9 cellular contexts compared by ENCODE assay signal in genomic region chr16:23679986-23680336, GRCh38. TPM values are rescaled to one million over a fixed set of nuclear protein-coding genes. Genes with fewer than 3 reads are reported as not detected.
DNase-seq lines count a peak whose midpoint lies in the region; ATAC-seq, FAIRE-seq and TF ChIP-seq lines count a peak whose summit lies in the region.
"Had no signal": no experiment of that assay in that cellular context is flagged by ENCODE, and none has a peak within 500 bp of the region (broad histone marks: within the 10 kb centered on the region; RNA-seq: fewer than 3 reads in every experiment).

No MANE protein-coding gene starts in this region.

- CTCF ChIA-PET in activated CD4-positive, alpha-beta T cell treated with anti-CD3 and anti-CD28 coated beads for 36 hours (lab: Charles Lee), result interaction anchor here (0.7 to 1.2 kb wide), 3 partner anchors 12 to 357 kb away, joined by 3 to 5 read pairs (median 3); no protein-coding TSS in a partner anchor
- CTCF ChIA-PET in PC-9 (lab: Charles Lee) (no interaction called here), endothelial cell of umbilical vein (lab: Charles Lee) (interaction anchor here (0.8 to 4.5 kb wide), 3 partner anchors 10 to 121 kb away, joined by 3 to 21 read pairs (median 4); no protein-coding TSS in a partner anchor)

- peak overlapping the region; percentile 47 for H3K9ac ChIP-seq in endothelial cell of umbilical vein (replicated peaks; ENCODE audit: extremely low read depth, insufficient read depth, low read length)

- H3K4me1 ChIP-seq in PC-9 (replicated peaks; ENCODE audit: insufficient read depth), result peaks cover 27% of the 10 kb centered on the region
- peaks cover 27% of the 10 kb centered on the region for H3K4me1 ChIP-seq in endothelial cell of umbilical vein (ENCODE audit: control insufficient read depth, extremely low read depth, insufficient read depth, low read length)

- FAIRE-seq in endothelial cell of umbilical vein (lab: Jason Lieb, UNC), result no peak

- peak overlapping the region; percentile 29 for H3K27ac Mint-ChIP-seq in activated CD4-positive, alpha-beta T cell treated with anti-CD3 and anti-CD28 coated beads for 36 hours

- peak overlapping the region; percentile 97 for H3K4me2 ChIP-seq in PC-9
- peak overlapping the region; percentile 58 for H3K4me2 ChIP-seq in endothelial cell of umbilical vein (ENCODE audit: insufficient read depth, low read length)

- H2AFZ ChIP-seq in PC-9, result peak overlapping the region; percentile 70
- H2AFZ ChIP-seq in endothelial cell of umbilical vein (ENCODE audit: low read depth, low read length), result no peak overlapping the region

- H3K27me3 ChIP-seq in PC-9 (ENCODE audit: insufficient read depth, low read depth) (no peaks in the 10 kb centered on the region), endothelial cell of umbilical vein (ENCODE audit: control insufficient read depth in 2 of 2, insufficient read depth in 2 of 2, low read length in 2 of 2) (no peaks in the 10 kb centered on the region)

- H3K36me3 ChIP-seq in PC-9 (ENCODE audit: low read depth) (peaks cover 31% of the 10 kb centered on the region), endothelial cell of umbilical vein (ENCODE audit: control insufficient read depth in 2 of 2, extremely low read depth in 1 of 2, insufficient read depth in 2 of 2, low read length in 2 of 2) (peaks cover 20% of the 10 kb centered on the region in 2 experiments)

- H3K9me3 ChIP-seq in PC-9 (ENCODE audit: insufficient read depth, low read depth) (no peaks in the 10 kb centered on the region), endothelial cell of umbilical vein (replicated peaks; ENCODE audit: control insufficient read depth, insufficient read depth, low read length) (no peaks in the 10 kb centered on the region)

- no peak for DNase-seq in activated CD4-positive, alpha-beta T cell treated with anti-CD3 and anti-CD28 coated beads for 36 hours
- DNase-seq in activated CD4-positive, alpha-beta T cell treated with anti-CD3 and anti-CD28 coated beads for 4 hours, result no peak
- DNase-seq in PC-9 (no peak), endothelial cell of umbilical vein (ENCODE audit: low read depth, low spot score) (no peak), retinal pigment epithelial cell (ENCODE audit: low read depth) (no peak), NCI-H146 (lab: John Stamatoyannopoulos, UW) (no peak), SIG-M5 treated with dmso at 0.1 percent for 504 hours (lab: John Stamatoyannopoulos, UW; ENCODE audit: unreplicated experiment) (no peak)

- no peaks in the 10 kb centered on the region for H3K27me3 Mint-ChIP-seq in activated CD4-positive, alpha-beta T cell treated with anti-CD3 and anti-CD28 coated beads for 36 hours

- H4K20me1 ChIP-seq in PC-9 (ENCODE audit: insufficient read depth) (peaks cover 14% of the 10 kb centered on the region; the same call in 1 of the 2 replicates), endothelial cell of umbilical vein (replicated peaks; ENCODE audit: control insufficient read depth, extremely low read depth, insufficient read depth, low read length) (no peaks in the 10 kb centered on the region)

- H3F3A ChIP-seq in PC-9 (ENCODE audit: insufficient read depth, low read depth), result peaks cover 16% of the 10 kb centered on the region; the same call in 1 of the 2 replicates

- H3K4me3 ChIP-seq in PC-9 (peak overlapping the region; percentile 94), endothelial cell of umbilical vein (replicated peaks in 1 of 3; ENCODE audit: insufficient read depth in 1 of 3, low read depth in 1 of 3, low read length in 3 of 3) (peak overlapping the region; percentile 55 to 77 (median 68)), retinal pigment epithelial cell (ENCODE audit: low read length) (peak overlapping the region; percentile 83)

- no peak for ATAC-seq in activated CD4-positive, alpha-beta T cell treated with anti-CD3 and anti-CD28 coated beads for 36 hours
- no peak for ATAC-seq in GM21390 (IDR thresholded peaks at IDR 0.05; ENCODE audit: unreplicated experiment)

- H3K9me1 ChIP-seq in endothelial cell of umbilical vein (replicated peaks; ENCODE audit: control insufficient read depth, extremely low read depth, insufficient read depth, low read length), result no peaks in the 10 kb centered on the region

- no peaks in the 10 kb centered on the region for H3K9me2 ChIP-seq in PC-9 (ENCODE audit: insufficient read depth)

- POLR2A ChIA-PET in activated CD4-positive, alpha-beta T cell treated with anti-CD3 and anti-CD28 coated beads for 36 hours (lab: Charles Lee), result interaction anchor here (0.5 to 1.3 kb wide), 2 partner anchors 10 to 119 kb away, joined by 3 to 4 read pairs; no protein-coding TSS in a partner anchor
- POLR2A ChIA-PET in PC-9 (lab: Charles Lee; ENCODE audit: unreplicated experiment) (interaction anchor here (0.5 kb wide), 1 partner anchor 46 kb away, joined by 4 read pairs; no protein-coding TSS in a partner anchor), endothelial cell of umbilical vein (lab: Charles Lee) (no interaction called here)

- TF ChIP-seq CTCF in PC-9 (conservative IDR thresholded peaks at IDR 0.05) (no peak), endothelial cell of umbilical vein (IDR thresholded peaks at IDR 0.05; ENCODE audit: extremely low read depth in 1 of 2, insufficient read depth in 1 of 2, low read depth in 1 of 2, low read length in 2 of 2) (no peak), retinal pigment epithelial cell (conservative IDR thresholded peaks at IDR 0.05; ENCODE audit: low read depth, low read length) (no peak)

- peaks cover 16% of the 10 kb centered on the region for H3K4me1 Mint-ChIP-seq in activated CD4-positive, alpha-beta T cell treated with anti-CD3 and anti-CD28 coated beads for 36 hours

- no TSS peak for BruUV-seq in PC-9 (replicated peaks; lab: Mats Ljungman, UMichigan)
- BruUV-seq in endothelial cell of umbilical vein (replicated peaks; lab: Mats Ljungman, UMichigan), result no TSS peak

- dilution Hi-C loops in endothelial cell of umbilical vein (cut with MboI; ENCODE audit: extremely low pct_ligation_motif_present, low sequenced_read_pairs), result no loop called here

- H3K9me3 Mint-ChIP-seq in activated CD4-positive, alpha-beta T cell treated with anti-CD3 and anti-CD28 coated beads for 36 hours (ENCODE audit: low read depth), result no peaks in the 10 kb centered on the region

- H3K79me2 ChIP-seq in PC-9 (ENCODE audit: low read depth) (peaks cover 53% of the 10 kb centered on the region), endothelial cell of umbilical vein (ENCODE audit: control insufficient read depth, insufficient read depth, low read length) (peaks cover 57% of the 10 kb centered on the region)

- H3K4me3 Mint-ChIP-seq in activated CD4-positive, alpha-beta T cell treated with anti-CD3 and anti-CD28 coated beads for 36 hours, result peak overlapping the region; percentile 95

- H3K36me3 Mint-ChIP-seq in activated CD4-positive, alpha-beta T cell treated with anti-CD3 and anti-CD28 coated beads for 36 hours (ENCODE audit: low read depth), result peaks cover 44% of the 10 kb centered on the region

- no peak overlapping the region for H3K27ac ChIP-seq in PC-9
- peak overlapping the region; percentile 4 for H3K27ac ChIP-seq in endothelial cell of umbilical vein (ENCODE audit: insufficient read depth, low read depth, low read length)

- TF ChIP-seq POLR2A in endothelial cell of umbilical vein (IDR thresholded peaks at IDR 0.05; ENCODE audit: low read depth, low read length), result no peak

- intact Hi-C loops in activated CD4-positive, alpha-beta T cell treated with anti-CD3 and anti-CD28 coated beads for 36 hours (cut with DNase I, micrococcal nuclease), result loop anchor here (2.0 to 10.0 kb wide), 3 partner anchors 39 to 985 kb away; partner anchors contain the start of genes DCTN5 (in 1 of the 2) and PALB2 (in 1 of the 2)
- intact Hi-C loops in PC-9 (cut with micrococcal nuclease; ENCODE audit: unreplicated experiment), result loop anchor here (2.0 to 5.0 kb wide), 2 partner anchors 49 to 357 kb away; no protein-coding TSS in a partner anchor
- intact Hi-C loops in endothelial cell of umbilical vein (cut with micrococcal nuclease), result loop anchor here (2.0 kb wide), 1 partner anchor 39 kb away; the partner anchor contains the start of genes DCTN5 and PALB2

RNA-seq across cellular contexts. Expression of gene PLK1, which starts 1.3 kb away (rescaled TPM):
- total RNA-seq in activated CD4-positive, alpha-beta T cell treated with anti-CD3 and anti-CD28 coated beads for 36 hours, result 100 to 1,000 TPM in 1 of 2 experiments, 10 to 100 TPM in 1; 91.4 to 120 TPM
- 169 and 213 TPM in 2 replicates for total RNA-seq in PC-9 (2021)
- 100 and 109 TPM in 2 replicates for total RNA-seq in endothelial cell of umbilical vein
- polyA plus RNA-seq in endothelial cell of umbilical vein, result 94.9 and 111 TPM in 2 replicates
- polyA plus RNA-seq in endothelial cell of umbilical vein (2011; cell fraction: cytosol; rRNA removed), result 89.5 and 108 TPM in 2 replicates
- 67.3 and 75.8 TPM in 2 replicates for polyA plus RNA-seq in endothelial cell of umbilical vein (2011; cell fraction: nucleus; rRNA removed)
- 48.4 and 101 TPM in 2 replicates for polyA plus RNA-seq in endothelial cell of umbilical vein (2012)
- 45.7 and 62.5 TPM in 2 replicates for polyA minus RNA-seq in endothelial cell of umbilical vein
- 128 TPM for polyA minus RNA-seq in endothelial cell of umbilical vein (2011; cell fraction: cytosol; rRNA and poly(A)+ RNA removed)
- polyA minus RNA-seq in endothelial cell of umbilical vein (2011; cell fraction: nucleus; rRNA and poly(A)+ RNA removed), result 21.6 and 24.9 TPM in 2 replicates

RNA-seq across cellular contexts. Expression of gene ERN2, which starts 33.1 kb away (rescaled TPM):
- not detected for total RNA-seq in activated CD4-positive, alpha-beta T cell treated with anti-CD3 and anti-CD28 coated beads for 36 hours
- 3.4 and 3.9 TPM in 2 replicates for total RNA-seq in PC-9 (2021)
- not detected in 2 replicates for total RNA-seq in endothelial cell of umbilical vein
- polyA plus RNA-seq in endothelial cell of umbilical vein, result 0.15 TPM in 1 of 2 replicates, not detected in the other
- not detected in 2 replicates for polyA plus RNA-seq in endothelial cell of umbilical vein (2011; cell fraction: cytosol; rRNA removed)
- 0.15 TPM in 1 of 2 replicates, not detected in the other for polyA plus RNA-seq in endothelial cell of umbilical vein (2011; cell fraction: nucleus; rRNA removed)
- not detected in 2 replicates for polyA plus RNA-seq in endothelial cell of umbilical vein (2012)
- polyA minus RNA-seq in endothelial cell of umbilical vein, result 0.29 TPM in 1 of 2 replicates, not detected in the other
- not detected for polyA minus RNA-seq in endothelial cell of umbilical vein (2011; cell fraction: cytosol; rRNA and poly(A)+ RNA removed)
- not detected in 2 replicates for polyA minus RNA-seq in endothelial cell of umbilical vein (2011; cell fraction: nucleus; rRNA and poly(A)+ RNA removed)
- total RNA-seq: RPMI7951 had no signal

RNA-seq across cellular contexts. Expression of gene DCTN5, which starts 38.7 kb away (rescaled TPM):
- 10 to 100 TPM; 47.1 to 55.8 TPM for total RNA-seq in activated CD4-positive, alpha-beta T cell treated with anti-CD3 and anti-CD28 coated beads for 36 hours
- 52.9 and 84.8 TPM in 2 replicates for total RNA-seq in PC-9 (2021)
- total RNA-seq in endothelial cell of umbilical vein, result 80.8 and 83.5 TPM in 2 replicates
- polyA plus RNA-seq in endothelial cell of umbilical vein, result 39.6 and 51.6 TPM in 2 replicates
- polyA plus RNA-seq in endothelial cell of umbilical vein (2011; cell fraction: cytosol; rRNA removed), result 53.6 and 62.0 TPM in 2 replicates
- 75.5 and 91.5 TPM in 2 replicates for polyA plus RNA-seq in endothelial cell of umbilical vein (2011; cell fraction: nucleus; rRNA removed)
- 97.2 and 113 TPM in 2 replicates for polyA plus RNA-seq in endothelial cell of umbilical vein (2012)
- 142 and 180 TPM in 2 replicates for polyA minus RNA-seq in endothelial cell of umbilical vein
- polyA minus RNA-seq in endothelial cell of umbilical vein (2011; cell fraction: cytosol; rRNA and poly(A)+ RNA removed), result 22.7 TPM
- polyA minus RNA-seq in endothelial cell of umbilical vein (2011; cell fraction: nucleus; rRNA and poly(A)+ RNA removed), result 34.3 and 51.5 TPM in 2 replicates

RNA-seq across cellular contexts. Expression of gene PALB2, which starts 38.9 kb away (rescaled TPM):
- 10 to 100 TPM; 23.1 to 23.5 TPM for total RNA-seq in activated CD4-positive, alpha-beta T cell treated with anti-CD3 and anti-CD28 coated beads for 36 hours
- total RNA-seq in PC-9 (2021) (15.1 and 19.1 TPM in 2 replicates), endothelial cell of umbilical vein (11.8 and 15.6 TPM in 2 replicates)
- polyA plus RNA-seq in endothelial cell of umbilical vein, result 4.1 and 5.1 TPM in 2 replicates
- 4.2 and 4.7 TPM in 2 replicates for polyA plus RNA-seq in endothelial cell of umbilical vein (2011; cell fraction: cytosol; rRNA removed)
- 7.9 and 8.7 TPM in 2 replicates for polyA plus RNA-seq in endothelial cell of umbilical vein (2011; cell fraction: nucleus; rRNA removed)
- 6.8 and 9.7 TPM in 2 replicates for polyA plus RNA-seq in endothelial cell of umbilical vein (2012)
- polyA minus RNA-seq in endothelial cell of umbilical vein, result 8.2 and 10.7 TPM in 2 replicates
- polyA minus RNA-seq in endothelial cell of umbilical vein (2011; cell fraction: cytosol; rRNA and poly(A)+ RNA removed), result 15.3 TPM
- 8.6 and 12.0 TPM in 2 replicates for polyA minus RNA-seq in endothelial cell of umbilical vein (2011; cell fraction: nucleus; rRNA and poly(A)+ RNA removed)
